Comparison of ENCODE assay signal across 8 cellular contexts in the genomic region with DNA sequence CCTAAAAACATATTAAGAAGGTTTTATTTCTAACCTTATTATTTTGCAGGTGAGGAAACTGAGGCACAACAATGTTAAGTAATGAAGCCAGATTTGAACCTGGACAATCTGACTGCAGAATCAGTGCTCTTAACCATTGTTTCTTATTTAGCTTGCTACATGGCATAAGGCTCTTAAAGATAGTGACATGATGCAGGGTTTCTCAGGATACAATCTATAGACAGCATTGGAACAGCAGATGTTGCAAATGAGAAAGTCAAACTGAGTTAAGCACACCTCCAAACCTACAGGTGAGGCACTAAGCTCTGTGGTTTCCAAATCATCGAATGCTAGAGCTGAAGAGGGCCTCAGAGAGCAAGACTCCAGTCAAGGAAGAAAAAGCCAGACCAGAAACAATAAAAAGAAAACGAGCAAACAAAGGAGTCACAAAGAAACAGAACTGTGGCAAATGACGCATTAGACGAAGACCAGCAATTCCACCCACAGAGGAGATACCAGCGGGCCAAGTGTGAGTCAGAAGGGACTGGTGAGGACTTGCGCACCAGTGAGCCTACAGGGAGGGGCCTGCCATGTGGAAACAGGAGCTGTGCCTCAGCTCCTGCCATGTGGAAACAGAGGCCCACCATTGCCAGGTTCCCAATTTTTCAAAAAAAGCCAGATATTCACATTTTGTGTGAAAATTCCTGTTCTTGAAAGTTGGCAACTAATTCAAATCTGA. TPM values are rescaled to one million over a fixed set of nuclear protein-coding genes. Genes with fewer than 3 reads are reported as not detected.
DNase-seq lines count a peak whose midpoint lies in the region; TF ChIP-seq lines count a peak whose summit lies in the region.

No MANE protein-coding gene starts in this region.

- H3K9me3 ChIP-seq in BLaER1 treated with 17β-estradiol and CSF1 and Interleukin-3, amounts not matched to agents 10 nM and 100 nM (replicated peaks in 1 of 11), result peaks cover 0 to 16% (median 0%) of the 10 kb centered on the region in 11 experiments; a peak in 5 of 22 replicates
- no peaks in the 10 kb centered on the region for H3K9me3 ChIP-seq in fibroblast of lung (ENCODE audit: control insufficient read depth, insufficient read depth, low read depth, low read length)

- peak overlapping the region; percentile 9 for H3K4me3 Mint-ChIP-seq in activated CD4-positive, alpha-beta memory T cell treated with anti-CD3 and anti-CD28 coated beads for 36 hours

- H3K27me3 ChIP-seq in BLaER1 treated with 17β-estradiol and CSF1 and Interleukin-3, amounts not matched to agents 10 nM and 100 nM, result no peaks in the 10 kb centered on the region
- no peaks in the 10 kb centered on the region for H3K27me3 ChIP-seq in fibroblast of lung (ENCODE audit: control insufficient read depth, insufficient read depth, low read length)

- peak overlapping the region; percentile 63 to 77 (median 73) for H3K9ac ChIP-seq in BLaER1 treated with 17β-estradiol and CSF1 and Interleukin-3, amounts not matched to agents 10 nM and 100 nM
- no peak overlapping the region for H3K9ac ChIP-seq in fibroblast of lung (ENCODE audit: insufficient read depth, low read length)

- H3K9me3 Mint-ChIP-seq in activated CD4-positive, alpha-beta memory T cell treated with anti-CD3 and anti-CD28 coated beads for 36 hours, result no peaks in the 10 kb centered on the region

- H3K4me3 ChIP-seq in BLaER1 treated with 17β-estradiol and CSF1 and Interleukin-3, amounts not matched to agents 10 nM and 100 nM, result peak overlapping the region in 3 of 10 experiments; percentile 1 to 14 (median 7); a peak in 4 of 20 replicates
- H3K4me3 ChIP-seq in fibroblast of lung (replicated peaks in 1 of 4; ENCODE audit: control extremely low read depth in 1 of 4, insufficient read depth in 1 of 4, low read depth in 3 of 4, low read length in 4 of 4), result no peak overlapping the region

- no peak for TF ChIP-seq CTCF in GM20000 (IDR thresholded peaks at IDR 0.05; ENCODE audit: extremely low read depth, missing control alignments)
- no peak for TF ChIP-seq CTCF in fibroblast of lung (conservative IDR thresholded peaks at IDR 0.05 in 1 of 2, IDR thresholded peaks at IDR 0.05 in 1 of 2; ENCODE audit: low read depth in 1 of 2, low read length in 2 of 2)

- peaks cover 80% of the 10 kb centered on the region for H3K4me1 Mint-ChIP-seq in activated CD4-positive, alpha-beta memory T cell treated with anti-CD3 and anti-CD28 coated beads for 36 hours (ENCODE audit: low read depth)

- peak overlapping the region; percentile 91 for H3K27ac Mint-ChIP-seq in activated CD4-positive, alpha-beta memory T cell treated with anti-CD3 and anti-CD28 coated beads for 36 hours

- H2AFZ ChIP-seq in fibroblast of lung (ENCODE audit: low read length), result no peak overlapping the region

- peak overlapping the region; percentile 74 to 88 (median 86) for H3K27ac ChIP-seq in BLaER1 treated with 17β-estradiol and CSF1 and Interleukin-3, amounts not matched to agents 10 nM and 100 nM
- no peak overlapping the region for H3K27ac ChIP-seq in fibroblast of lung (ENCODE audit: insufficient read depth, low read length)

- peaks cover 81 to 100% (median 95%) of the 10 kb centered on the region in 10 experiments for H3K4me1 ChIP-seq in BLaER1 treated with 17β-estradiol and CSF1 and Interleukin-3, amounts not matched to agents 10 nM and 100 nM
- no peaks in the 10 kb centered on the region for H3K4me1 ChIP-seq in fibroblast of lung (ENCODE audit: control insufficient read depth, extremely low read depth, insufficient read depth, low read length)

- CTCF ChIA-PET in activated CD4-positive, alpha-beta memory T cell treated with anti-CD3 and anti-CD28 coated beads for 36 hours (lab: Charles Lee), result interaction anchor here (0.6 to 2.5 kb wide), 20 partner anchors 12 to 417 kb away, joined by 3 to 20 read pairs (median 4); partner anchors contain the start of gene CD58

- POLR2A ChIA-PET in activated CD4-positive, alpha-beta memory T cell treated with anti-CD3 and anti-CD28 coated beads for 36 hours (lab: Charles Lee), result interaction anchor here (0.6 to 2.1 kb wide), 16 partner anchors 10 to 445 kb away, joined by 3 to 22 read pairs (median 6); partner anchors contain the start of genes CD101 and CD2

- in situ Hi-C loops in G401 (cut with HindIII; ENCODE audit: low sequenced_read_pairs), result no loop called here

- H3K27me3 Mint-ChIP-seq in activated CD4-positive, alpha-beta memory T cell treated with anti-CD3 and anti-CD28 coated beads for 36 hours, result no peaks in the 10 kb centered on the region

- H3K36me3 Mint-ChIP-seq in activated CD4-positive, alpha-beta memory T cell treated with anti-CD3 and anti-CD28 coated beads for 36 hours, result peaks cover 11% of the 10 kb centered on the region

- peaks cover under 1 to 55% (median 25%) of the 10 kb centered on the region in 11 experiments; a peak in 16 of 22 replicates for H4K20me1 ChIP-seq in BLaER1 treated with 17β-estradiol and CSF1 and Interleukin-3, amounts not matched to agents 10 nM and 100 nM
- no peaks in the 10 kb centered on the region for H4K20me1 ChIP-seq in fibroblast of lung (ENCODE audit: control insufficient read depth, extremely low read depth, insufficient read depth, low read length)

- no peaks in the 10 kb centered on the region for H3K79me2 ChIP-seq in fibroblast of lung (ENCODE audit: control insufficient read depth, insufficient read depth, low read length)

- intact Hi-C loops in activated CD4-positive, alpha-beta memory T cell treated with anti-CD3 and anti-CD28 coated beads for 36 hours (cut with micrococcal nuclease), result loop anchor here (1.0 to 10.0 kb wide), 12 partner anchors 12 to 808 kb away; partner anchors contain the start of genes MAN1A2 and TTF2

- H3K36me3 ChIP-seq in BLaER1 treated with 17β-estradiol and CSF1 and Interleukin-3, amounts not matched to agents 10 nM and 100 nM, result peaks cover 0 to 60% (median 32%) of the 10 kb centered on the region in 11 experiments; a peak in 16 of 22 replicates
- no peaks in the 10 kb centered on the region for H3K36me3 ChIP-seq in fibroblast of lung (ENCODE audit: control insufficient read depth, insufficient read depth, low read length)

- peak; percentile 61 for DNase-seq in GM20000 (ENCODE audit: low spot score)
- DNase-seq in HPDE6-E6E7 (ENCODE audit: extremely low spot score), result peak; percentile 95
- peak; percentile 91 for DNase-seq in activated CD4-positive, alpha-beta memory T cell treated with anti-CD3 and anti-CD28 coated beads for 36 hours
- DNase-seq in fibroblast of lung (ENCODE audit: low read depth in 2 of 2), result peak; percentile 57 to 99
- peak; percentile 39 to 72 (median 46) for DNase-seq in stimulated activated CD4-positive, alpha-beta T cell treated with anti-CD3 and anti-CD28 coated beads, Interleukin-1b, Interleukin-23, amount 100 ng/mL, for 24 hours (ENCODE audit: low read depth in 4 of 4, low spot score in 1 of 4)
- no peak for DNase-seq in G401 (ENCODE audit: low spot score)
- no peak for DNase-seq in SK-N-DZ (ENCODE audit: low spot score)

- peak overlapping the region; percentile 68 to 94 (median 86) for H3K4me2 ChIP-seq in BLaER1 treated with 17β-estradiol and CSF1 and Interleukin-3, amounts not matched to agents 10 nM and 100 nM
- no peak overlapping the region for H3K4me2 ChIP-seq in fibroblast of lung (ENCODE audit: extremely low read depth, insufficient read depth, low read length)

RNA-seq across cellular contexts. Expression of gene CD58, which starts 14.4 kb away (rescaled TPM):
- 10 to 100 TPM; 21.9 to 27.2 TPM for total RNA-seq in activated CD4-positive, alpha-beta memory T cell treated with anti-CD3 and anti-CD28 coated beads for 36 hours
- total RNA-seq in fibroblast of lung, result 5.6 and 8.4 TPM in 2 replicates
- 10.0 and 16.3 TPM in 2 replicates for polyA plus RNA-seq in fibroblast of lung
- polyA plus RNA-seq in fibroblast of lung (2012), result 6.2 and 8.6 TPM in 2 replicates
- 0.41 TPM in 1 of 2 replicates, not detected in the other for polyA minus RNA-seq in fibroblast of lung (ENCODE audit: low replicate concordance)
- total RNA-seq in G401 (2014; rRNA removed; shearing (Covaris generic)), result 4.3 and 15.2 TPM in 2 replicates
- 11.0 and 11.1 TPM in 2 replicates for polyA plus RNA-seq in SK-N-DZ (2014; cell fraction: cytosol; rRNA removed)
- 4.0 and 7.0 TPM in 2 replicates for polyA plus RNA-seq in SK-N-DZ (2014; cell fraction: nucleus; rRNA removed)

Comparison
In these comparisons a context has a peak if more than half of its experiments do, and no peak if none do; other contexts are left out.
1. DNase-seq: peak in GM20000 (single experiment), HPDE6-E6E7 (single experiment), activated CD4-positive, alpha-beta memory T cell treated with anti-CD3 and anti-CD28 coated beads for 36 hours (single experiment), fibroblast of lung (2 of 2) and stimulated activated CD4-positive, alpha-beta T cell treated with anti-CD3 and anti-CD28 coated beads, Interleukin-1b, Interleukin-23, amount 100 ng/mL, for 24 hours (4 of 4); none in G401 (single experiment) and SK-N-DZ (single experiment).